Comparison of ENCODE assay signal across 9 cellular contexts in genomic region chrX:9708923-9709553, GRCh38. TPM values are rescaled to one million over a fixed set of nuclear protein-coding genes. Genes with fewer than 3 reads are reported as not detected.
DNase-seq lines count a peak whose midpoint lies in the region; ATAC-seq and TF ChIP-seq lines count a peak whose summit lies in the region.
"Had no signal": no experiment of that assay in that cellular context is flagged by ENCODE, and none has a peak within 500 bp of the region (broad histone marks: within the 10 kb centered on the region; RNA-seq: fewer than 3 reads in every experiment).

No MANE protein-coding gene starts in this region.

- TF ChIP-seq EP300 in suprapubic skin (IDR thresholded peaks at IDR 0.05): no peak

- peaks cover 45% of the 10 kb centered on the region for H3K36me3 Mint-ChIP-seq in activated T-helper 2 cell treated with anti-CD3 and anti-CD28 coated beads, Interferon-gamma antibody, Interleukin-2, Interleukin-4, amounts not matched to agents 10 μg/mL and 5 μg/mL and 100 μg/mL, durations not matched to agents 14 hours and 24 hours and 36 hours (ENCODE audit: low read depth)

- H3K36me3 ChIP-seq in suprapubic skin: peaks cover 20% of the 10 kb centered on the region

- TF ChIP-seq POLR2A in suprapubic skin (IDR thresholded peaks at IDR 0.05): no peak

- H3K4me3 ChIP-seq in suprapubic skin: no peak overlapping the region

- no peaks in the 10 kb centered on the region for H3K9me3 ChIP-seq in suprapubic skin

- 30% methylated on average over 15 of the region's 17 CpGs for WGBS in suprapubic skin

- peaks cover 6% of the 10 kb centered on the region for H3K4me1 Mint-ChIP-seq in activated T-helper 2 cell treated with anti-CD3 and anti-CD28 coated beads, Interferon-gamma antibody, Interleukin-2, Interleukin-4, amounts not matched to agents 10 μg/mL and 5 μg/mL and 100 μg/mL, durations not matched to agents 14 hours and 24 hours and 36 hours (ENCODE audit: low read depth)

- no peaks in the 10 kb centered on the region for H3K27me3 ChIP-seq in suprapubic skin

- H3K9me3 Mint-ChIP-seq in activated T-helper 2 cell treated with anti-CD3 and anti-CD28 coated beads, Interferon-gamma antibody, Interleukin-2, Interleukin-4, amounts not matched to agents 10 μg/mL and 5 μg/mL and 100 μg/mL, durations not matched to agents 14 hours and 24 hours and 36 hours: no peaks in the 10 kb centered on the region

- peak overlapping the region; percentile 67 for H3K27ac Mint-ChIP-seq in activated T-helper 2 cell treated with anti-CD3 and anti-CD28 coated beads, Interferon-gamma antibody, Interleukin-2, Interleukin-4, amounts not matched to agents 10 μg/mL and 5 μg/mL and 100 μg/mL, durations not matched to agents 14 hours and 24 hours and 36 hours

- peak; percentile 56 to 67 for TF ChIP-seq CTCF in suprapubic skin (IDR thresholded peaks at IDR 0.05)

- DNase-seq in DMS 273 treated with DMSO at 0.1 percent for 48 hours (lab: John Stamatoyannopoulos, UW): peak; percentile 14
- peak; percentile 94 for DNase-seq in KBM-7
- DNase-seq in RPMI8226: peak; percentile 81
- DNase-seq in activated T-helper 2 cell treated with anti-CD3 and anti-CD28 coated beads, Interferon-gamma antibody, Interleukin-2, Interleukin-4, amounts not matched to agents 10 μg/mL and 5 μg/mL and 100 μg/mL, durations not matched to agents 14 hours and 24 hours and 36 hours (ENCODE audit: low spot score): peak; percentile 53
- peak; percentile 32 for DNase-seq in fibroblast of the conjunctiva (ENCODE audit: low read depth)
- DNase-seq in non-pigmented ciliary epithelial cell (ENCODE audit: low read depth): peak; percentile 6
- DNase-seq in suprapubic skin (ENCODE audit: low spot score in 2 of 2): peak in 1 of 2 donors; percentile 73

- in situ Hi-C loops in KBM-7 (cut with MboI; ENCODE audit: low pct_unique_long_range_greater_than_20kb, low sequenced_read_pairs): loop anchor here (25.0 kb wide), 1 partner anchor 897 kb away; the partner anchor contains the start of gene FAM9A

- intact Hi-C loops in activated T-helper 2 cell treated with anti-CD3 and anti-CD28 coated beads, Interferon-gamma antibody, Interleukin-2, Interleukin-4, amounts not matched to agents 10 μg/mL and 5 μg/mL and 100 μg/mL, durations not matched to agents 14 hours and 24 hours and 36 hours (cut with micrococcal nuclease): loop anchor here (1.0 to 10.0 kb wide), 3 partner anchors 244 to 893 kb away; partner anchors contain the start of gene TBL1X

- ATAC-seq in GM21515 (IDR thresholded peaks at IDR 0.05; ENCODE audit: unreplicated experiment): peak; percentile 86

- H3K27me3 Mint-ChIP-seq in activated T-helper 2 cell treated with anti-CD3 and anti-CD28 coated beads, Interferon-gamma antibody, Interleukin-2, Interleukin-4, amounts not matched to agents 10 μg/mL and 5 μg/mL and 100 μg/mL, durations not matched to agents 14 hours and 24 hours and 36 hours (ENCODE audit: low read depth): no peaks in the 10 kb centered on the region

- peaks cover 3% of the 10 kb centered on the region for H3K4me1 ChIP-seq in suprapubic skin

- H3K27ac ChIP-seq in suprapubic skin: no peak overlapping the region
- H3K27ac ChIP-seq: epithelial cell of prostate had no signal

- H3K4me3 Mint-ChIP-seq in activated T-helper 2 cell treated with anti-CD3 and anti-CD28 coated beads, Interferon-gamma antibody, Interleukin-2, Interleukin-4, amounts not matched to agents 10 μg/mL and 5 μg/mL and 100 μg/mL, durations not matched to agents 14 hours and 24 hours and 36 hours (ENCODE audit: low read depth): no peak overlapping the region

RNA-seq across cellular contexts. Expression of gene GPR143, which starts 56.6 kb away (rescaled TPM):
- not detected in 2 replicates for total RNA-seq in activated T-helper 2 cell treated with anti-CD3 and anti-CD28 coated beads, Interferon-gamma antibody, Interleukin-2, Interleukin-4, amounts not matched to agents 10 μg/mL and 5 μg/mL and 100 μg/mL, durations not matched to agents 14 hours and 24 hours and 36 hours
- 10 to 100 TPM in 1 of 4 donors, 1 to 10 TPM in 3; 3.6 to 10.6 (median 9.1) TPM for total RNA-seq in suprapubic skin
